In genomic region chr14:92793709-92794546, GRCh38 we compare ENCODE assay signal across 8 cellular contexts. TPM values are rescaled to one million over a fixed set of nuclear protein-coding genes. Genes with fewer than 3 reads are reported as not detected.
DNase-seq lines count a peak whose midpoint lies in the region; ATAC-seq, FAIRE-seq and TF ChIP-seq lines count a peak whose summit lies in the region.

Gene GOLGA5, plus strand, starts transcription at chr14:92794305. Its CDS starts 3,133 bp downstream, at chr14:92797438.

- peak within 1 kb of the TSS; percentile 96 for H3K4me3 ChIP-seq in OCI-LY7 (ENCODE audit: low read depth, low read length, poor library complexity, severe bottlenecking)

- H3K27me3 Mint-ChIP-seq in endothelial cell (ENCODE audit: unreplicated experiment) (peaks cover 8% of the 10 kb centered on the region), mesothelial cell of epicardium (ENCODE audit: low read depth) (no peaks in the 10 kb centered on the region)

- peaks cover 19% of the 10 kb centered on the region for H3K4me1 ChIP-seq in OCI-LY7 (ENCODE audit: insufficient read depth, low read length, poor library complexity, severe bottlenecking)

- peak; percentile 34 for DNase-seq in D721Med (ENCODE audit: insufficient read length, low spot score)
- peak; percentile 71 for DNase-seq in HuH-7.5 (ENCODE audit: low spot score)
- DNase-seq in OCI-LY7 (ENCODE audit: low spot score) = peak; percentile 98
- peak; percentile 95 for DNase-seq in activated T-cell treated with anti-CD3 and anti-CD28 coated beads for 1 hour (ENCODE audit: low read depth)
- peak; percentile 99 for DNase-seq in endothelial cell (ENCODE audit: low spot score)
- DNase-seq in mesothelial cell of epicardium (ENCODE audit: low spot score in 2 of 2, unreplicated experiment in 2 of 2) = peak; percentile 98 to 99
- DNase-seq in stimulated activated CD8-positive, alpha-beta memory T cell treated with anti-CD3 and anti-CD28 coated beads, Interleukin-15, amount 100 ng/mL, for 48 hours (ENCODE audit: low read depth in 2 of 2) = peak; percentile 97 to 98

- H3K4me2 ChIP-seq in OCI-LY7 (ENCODE audit: low read length) = peak within 1 kb of the TSS; percentile 95

- H2AFZ ChIP-seq in OCI-LY7 (ENCODE audit: low read length) = peak within 1 kb of the TSS; percentile 99

- H3K4me3 Mint-ChIP-seq in endothelial cell (ENCODE audit: unreplicated experiment) (peak within 1 kb of the TSS; percentile 99), mesothelial cell of epicardium (peak within 1 kb of the TSS; percentile 99)

- CTCF ChIA-PET in OCI-LY7 (lab: Charles Lee; ENCODE audit: unreplicated experiment) = no interaction called here

- peaks cover 22% of the 10 kb centered on the region for H3K79me2 ChIP-seq in OCI-LY7 (ENCODE audit: insufficient read depth, low read depth, low read length)

- peaks cover 19% of the 10 kb centered on the region for H3K36me3 ChIP-seq in OCI-LY7 (ENCODE audit: insufficient read depth, low read length)

- TF ChIP-seq CTCF in D721Med (IDR thresholded peaks at IDR 0.05; ENCODE audit: insufficient read depth, missing control alignments) (no peak), OCI-LY7 (conservative IDR thresholded peaks at IDR 0.05; ENCODE audit: low read length) (no peak), endothelial cell (IDR thresholded peaks at IDR 0.05; ENCODE audit: unreplicated experiment) (no peak), mesothelial cell of epicardium (IDR thresholded peaks at IDR 0.05; ENCODE audit: unreplicated experiment) (no peak)

- H4K20me1 ChIP-seq in OCI-LY7 (ENCODE audit: insufficient read depth, low read length) = no peaks in the 10 kb centered on the region

- peak; percentile 91 for ATAC-seq in GM21526 (IDR thresholded peaks at IDR 0.05; ENCODE audit: low FRiP score, unreplicated experiment)

- H3K9me3 ChIP-seq in OCI-LY7 (ENCODE audit: low read length) = peaks cover 32% of the 10 kb centered on the region

- H3K27ac Mint-ChIP-seq in endothelial cell (ENCODE audit: unreplicated experiment) = peak within 1 kb of the TSS; percentile 95
- H3K27ac Mint-ChIP-seq in mesothelial cell of epicardium = peak within 1 kb of the TSS; percentile 99

- no TSS peak for BruUV-seq in OCI-LY7 (replicated peaks; lab: Mats Ljungman, UMichigan)

- H3K9me2 ChIP-seq in OCI-LY7 (ENCODE audit: insufficient read depth, low read length) = no peaks in the 10 kb centered on the region

- POLR2A ChIA-PET in OCI-LY7 (lab: Charles Lee) = interaction anchor here (0.9 to 1.2 kb wide), 3 partner anchors 27 to 73 kb away, joined by 3 to 4 read pairs (median 3); no protein-coding TSS in a partner anchor

- intact Hi-C loops in OCI-LY7 (cut with micrococcal nuclease; ENCODE audit: unreplicated experiment) = loop anchor here (5.0 kb wide), 1 partner anchor 47 kb away; the partner anchor contains the start of gene LGMN

- H3K9me3 Mint-ChIP-seq in endothelial cell (ENCODE audit: unreplicated experiment) (no peaks in the 10 kb centered on the region), mesothelial cell of epicardium (peaks cover 18% of the 10 kb centered on the region)

- peak within 1 kb of the TSS; percentile 43 for H3K27ac ChIP-seq in OCI-LY7 (ENCODE audit: low read depth, low read length, poor library complexity, severe bottlenecking)

- H3K36me3 Mint-ChIP-seq in endothelial cell (ENCODE audit: low read depth, unreplicated experiment) (peaks cover 19% of the 10 kb centered on the region), mesothelial cell of epicardium (peaks cover 12% of the 10 kb centered on the region)

- H3K4me1 Mint-ChIP-seq in endothelial cell (ENCODE audit: unreplicated experiment) = peaks cover 18% of the 10 kb centered on the region
- H3K4me1 Mint-ChIP-seq in mesothelial cell of epicardium = peaks cover 27% of the 10 kb centered on the region

- FAIRE-seq in D721Med (lab: Jason Lieb, UNC) = no peak

RNA-seq across cellular contexts. Expression of gene GOLGA5, which starts in this region (rescaled TPM):
- 13.3 and 15.4 TPM in 2 replicates for total RNA-seq in OCI-LY7 (2014; rRNA removed; shearing (Covaris generic))
- total RNA-seq in OCI-LY7 (2022) (19.8 and 22.3 TPM in 2 replicates), endothelial cell (ENCODE audit: unreplicated experiment) (26.4 TPM), mesothelial cell of epicardium (32.3 to 36.3 TPM (median 34.0 TPM) in 3 replicates)

Comparison
In these comparisons a context has a peak if more than half of its experiments do, and no peak if none do; other contexts are left out.
1. Peak in every context shown above with its lines: DNase-seq, ATAC-seq, H3K4me3 ChIP-seq and H3K27ac ChIP-seq.
2. DNase-seq: peak in every context shown above with its lines; median percentile 99 in endothelial cell; 98 in mesothelial cell of epicardium; 98 in OCI-LY7; 98 in stimulated activated CD8-positive, alpha-beta memory T cell treated with anti-CD3 and anti-CD28 coated beads, Interleukin-15, amount 100 ng/mL, for 48 hours; 95 in activated T-cell treated with anti-CD3 and anti-CD28 coated beads for 1 hour; 71 in HuH-7.5; 34 in D721Med.